30 cellular contexts compared by ENCODE assay signal in genomic region chr1:192261476-192261875, GRCh38. TPM values are rescaled to one million over a fixed set of nuclear protein-coding genes. Genes with fewer than 3 reads are reported as not detected.
"Had no signal": no experiment of that assay in that cellular context is flagged by ENCODE, and none has a peak within 500 bp of the region (broad histone marks: within the 10 kb centered on the region; RNA-seq: fewer than 3 reads in every experiment).

No MANE protein-coding gene starts in this region.

- H3K4me1 ChIP-seq: ascending aorta, body of pancreas had no signal

- H3K9me3 ChIP-seq: ascending aorta, body of pancreas had no signal

- H3K36me3 Mint-ChIP-seq: activated CD4-positive, alpha-beta memory T cell treated with anti-CD3 and anti-CD28 coated beads for 36 hours; activated naive CD4-positive, alpha-beta T cell treated with anti-CD3 and anti-CD28 coated beads, Interleukin-2, amount 50 U/mL, for 72 hours; T-cell had no signal

- ATAC-seq: activated naive CD4-positive, alpha-beta T cell treated with anti-CD3 and anti-CD28 coated beads, Interleukin-2, amount 50 U/mL, for 72 hours; activated naive CD8-positive, alpha-beta T cell treated with anti-CD3 and anti-CD28 coated beads, Interleukin-2, amount 50 U/mL, for 24 hours; activated T-cell treated with anti-CD3 and anti-CD28 coated beads, Interleukin-2, amount 50 U/mL, for 4 hours; body of pancreas; Panc1; Right ventricle myocardium inferior; T-cell had no signal

- H3K4me3 ChIP-seq: ascending aorta, body of pancreas, SK-N-MC had no signal

- H3K27ac Mint-ChIP-seq: activated CD4-positive, alpha-beta memory T cell treated with anti-CD3 and anti-CD28 coated beads for 36 hours; activated CD4-positive, alpha-beta T cell treated with anti-CD3 and anti-CD28 coated beads, Interleukin-2, amount 10 ng/mL, durations not matched to agents 7 days and 5 days; activated naive CD4-positive, alpha-beta T cell treated with anti-CD3 and anti-CD28 coated beads, Interleukin-2, amount 50 U/mL, for 72 hours; activated naive CD8-positive, alpha-beta T cell treated with anti-CD3 and anti-CD28 coated beads, Interleukin-2, amount 50 U/mL, for 24 hours; T-cell had no signal

- DNase-seq: activated CD4-positive, alpha-beta memory T cell treated with anti-CD3 and anti-CD28 coated beads for 36 hours; activated CD4-positive, alpha-beta T cell treated with anti-CD3 and anti-CD28 coated beads, Interleukin-2, amount 10 ng/mL, durations not matched to agents 7 days and 5 days; activated CD4-positive, CD25-positive, alpha-beta regulatory T cell; activated CD8-positive, alpha-beta memory T cell treated with anti-CD3 and anti-CD28 coated beads for 24 hours; activated effector memory CD4-positive, alpha-beta T cell treated with anti-CD3 and anti-CD28 coated beads, Interleukin-2, amount 50 U/mL, for 16 hours; activated naive CD4-positive, alpha-beta T cell treated with Interleukin-2 at 50 U/mL for 16 hours; activated naive CD8-positive, alpha-beta T cell treated with anti-CD3 and anti-CD28 coated beads, Interleukin-2, amount 50 U/mL, for 24 hours; activated T-cell treated with anti-CD3 and anti-CD28 coated beads, Interleukin-2, amount 50 U/mL, for 4 hours; amniotic stem cell; body of pancreas; central memory CD4-positive, alpha-beta T cell; Kasumi-1; NCI-H1105; NCI-H1436 treated with DMSO at 0.1 percent for 48 hours; NCI-H187; NCI-H2081; NCI-H510A treated with DMSO at 0.1 percent for 48 hours; NCI-H748 treated with DMSO at 0.1 percent for 48 hours; RPMI8226; T-cell had no signal

- H3K36me3 ChIP-seq: ascending aorta had no signal

- H3K27me3 ChIP-seq: ascending aorta, body of pancreas had no signal

- H3K27ac ChIP-seq: ascending aorta, body of pancreas, SK-N-MC, VCaP had no signal

- H3K4me3 Mint-ChIP-seq: activated CD4-positive, alpha-beta memory T cell treated with anti-CD3 and anti-CD28 coated beads for 36 hours; activated CD4-positive, alpha-beta T cell treated with anti-CD3 and anti-CD28 coated beads, Interleukin-2, amount 10 ng/mL, durations not matched to agents 7 days and 5 days; activated naive CD8-positive, alpha-beta T cell treated with anti-CD3 and anti-CD28 coated beads, Interleukin-2, amount 50 U/mL, for 24 hours; activated T-cell treated with anti-CD3 and anti-CD28 coated beads, Interleukin-2, amount 50 U/mL, for 4 hours; T-cell had no signal

- H3K27me3 Mint-ChIP-seq: activated CD4-positive, alpha-beta memory T cell treated with anti-CD3 and anti-CD28 coated beads for 36 hours; activated CD4-positive, alpha-beta T cell treated with anti-CD3 and anti-CD28 coated beads, Interleukin-2, amount 10 ng/mL, durations not matched to agents 7 days and 5 days; activated naive CD8-positive, alpha-beta T cell treated with anti-CD3 and anti-CD28 coated beads, Interleukin-2, amount 50 U/mL, for 24 hours; T-cell had no signal

- H3K9me3 Mint-ChIP-seq: activated CD4-positive, alpha-beta T cell treated with anti-CD3 and anti-CD28 coated beads, Interleukin-2, amount 10 ng/mL, durations not matched to agents 7 days and 5 days; activated naive CD4-positive, alpha-beta T cell treated with anti-CD3 and anti-CD28 coated beads, Interleukin-2, amount 50 U/mL, for 72 hours; activated naive CD8-positive, alpha-beta T cell treated with anti-CD3 and anti-CD28 coated beads, Interleukin-2, amount 50 U/mL, for 24 hours; activated T-cell treated with anti-CD3 and anti-CD28 coated beads, Interleukin-2, amount 50 U/mL, for 4 hours; T-cell had no signal

- H3K4me1 Mint-ChIP-seq: activated CD4-positive, alpha-beta T cell treated with anti-CD3 and anti-CD28 coated beads, Interleukin-2, amount 10 ng/mL, durations not matched to agents 7 days and 5 days; activated naive CD8-positive, alpha-beta T cell treated with anti-CD3 and anti-CD28 coated beads, Interleukin-2, amount 50 U/mL, for 24 hours; T-cell had no signal

RNA-seq across cellular contexts. Expression of gene RGS21, which starts 55.3 kb away (rescaled TPM):
- total RNA-seq: activated CD4-positive, alpha-beta memory T cell treated with anti-CD3 and anti-CD28 coated beads for 36 hours; activated CD4-positive, alpha-beta T cell treated with anti-CD3 and anti-CD28 coated beads, Interleukin-2, amount 10 ng/mL, durations not matched to agents 7 days and 5 days; activated naive CD4-positive, alpha-beta T cell treated with anti-CD3 and anti-CD28 coated beads, Interleukin-2, amount 50 U/mL, for 72 hours; activated T-cell treated with anti-CD3 and anti-CD28 coated beads, Interleukin-2, amount 50 U/mL, for 4 hours; ascending aorta; body of pancreas; bronchial epithelial cell; MCF 10A; OCI-LY7; Right ventricle myocardium inferior; T-cell; T-helper 2 cell treated with Interferon-gamma antibody and Interleukin-4, amounts not matched to agents 100 ng/mL and 5 ng/mL, for 36 hours had no signal
